In the genomic region with DNA sequence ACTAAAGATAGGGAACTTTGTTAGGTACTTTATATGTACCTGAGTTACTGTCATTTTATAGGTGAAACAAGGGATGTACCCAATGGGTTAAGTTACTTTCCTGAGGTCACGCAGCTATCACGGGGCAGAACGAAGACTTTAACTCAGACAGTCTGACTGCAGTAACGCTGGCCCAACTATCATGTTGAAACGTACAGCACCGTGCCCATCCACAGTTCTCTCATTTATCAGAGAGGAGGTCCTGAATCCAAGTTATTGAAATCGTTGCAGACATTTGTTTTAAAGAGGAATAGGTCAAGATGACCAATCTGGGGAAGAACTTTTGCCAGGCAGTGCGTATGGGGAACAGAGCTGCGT, we compare ENCODE assay signal across 1 cellular context.
TF ChIP-seq lines count a peak whose summit lies in the region.

No MANE protein-coding gene starts in this region.

TF ChIP-seq in HEK293, 187 proteins besides CTCF, POLR2A, EP300 and RAD21 (continued from another document):
- TF ChIP-seq, protein P1, sequence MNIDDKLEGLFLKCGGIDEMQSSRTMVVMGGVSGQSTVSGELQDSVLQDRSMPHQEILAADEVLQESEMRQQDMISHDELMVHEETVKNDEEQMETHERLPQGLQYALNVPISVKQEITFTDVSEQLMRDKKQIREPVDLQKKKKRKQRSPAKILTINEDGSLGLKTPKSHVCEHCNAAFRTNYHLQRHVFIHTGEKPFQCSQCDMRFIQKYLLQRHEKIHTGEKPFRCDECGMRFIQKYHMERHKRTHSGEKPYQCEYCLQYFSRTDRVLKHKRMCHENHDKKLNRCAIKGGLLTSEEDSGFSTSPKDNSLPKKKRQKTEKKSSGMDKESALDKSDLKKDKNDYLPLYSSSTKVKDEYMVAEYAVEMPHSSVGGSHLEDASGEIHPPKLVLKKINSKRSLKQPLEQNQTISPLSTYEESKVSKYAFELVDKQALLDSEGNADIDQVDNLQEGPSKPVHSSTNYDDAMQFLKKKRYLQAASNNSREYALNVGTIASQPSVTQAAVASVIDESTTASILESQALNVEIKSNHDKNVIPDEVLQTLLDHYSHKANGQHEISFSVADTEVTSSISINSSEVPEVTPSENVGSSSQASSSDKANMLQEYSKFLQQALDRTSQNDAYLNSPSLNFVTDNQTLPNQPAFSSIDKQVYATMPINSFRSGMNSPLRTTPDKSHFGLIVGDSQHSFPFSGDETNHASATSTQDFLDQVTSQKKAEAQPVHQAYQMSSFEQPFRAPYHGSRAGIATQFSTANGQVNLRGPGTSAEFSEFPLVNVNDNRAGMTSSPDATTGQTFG (tag by site-specific recombination; IDR thresholded peaks at IDR 0.05; ENCODE audit: borderline replicate concordance), result no peak
- TF ChIP-seq ZNF274 (IDR thresholded peaks at IDR 0.05; ENCODE audit: low read length) (no peak), ZNF274 (tag by site-specific recombination; IDR thresholded peaks at IDR 0.05; ENCODE audit: borderline replicate concordance) (no peak)
